16 cellular contexts compared by ENCODE assay signal in the genomic region with DNA sequence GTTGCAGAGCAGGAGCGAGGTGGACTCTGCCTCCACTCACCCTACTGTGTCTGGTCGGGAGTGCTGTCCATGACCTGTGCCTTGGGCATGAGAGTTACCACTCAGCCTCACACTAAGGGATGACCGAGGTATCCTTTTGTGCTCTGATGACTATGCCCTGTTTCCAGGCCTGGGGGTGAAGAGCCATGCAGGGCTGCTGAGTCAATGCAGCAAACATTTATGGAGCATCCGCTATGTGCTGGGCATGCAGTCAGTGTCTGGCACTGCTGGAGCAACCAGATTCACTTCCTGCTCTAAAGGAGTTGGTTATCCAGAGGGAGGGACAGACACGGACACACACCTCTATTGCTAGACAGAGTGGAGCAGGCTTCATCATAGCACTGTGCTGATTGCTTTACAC. TPM values are rescaled to one million over a fixed set of nuclear protein-coding genes. Genes with fewer than 3 reads are reported as not detected.
DNase-seq lines count a peak whose midpoint lies in the region; ATAC-seq, FAIRE-seq and TF ChIP-seq lines count a peak whose summit lies in the region.
"Had no signal": no experiment of that assay in that cellular context is flagged by ENCODE, and none has a peak within 500 bp of the region (broad histone marks: within the 10 kb centered on the region; RNA-seq: fewer than 3 reads in every experiment).

No MANE protein-coding gene starts in this region.

- BruUV-seq in MCF 10A (replicated peaks; lab: Mats Ljungman, UMichigan): no TSS peak

- no peaks in the 10 kb centered on the region for H3K9me3 Mint-ChIP-seq in MCF 10A (ENCODE audit: unreplicated experiment)
- H3K9me3 Mint-ChIP-seq: nephron progenitor cell had no signal

- DNase-seq in MCF 10A (ENCODE audit: unreplicated experiment) (peak; percentile 43), breast epithelium (ENCODE audit: low spot score in 2 of 2) (no peak), keratinocyte (ENCODE audit: low read depth, low spot score) (peak; percentile 45), NCI-H1105 treated with DMSO at 0.1 percent for 48 hours (lab: John Stamatoyannopoulos, UW) (no peak)
- no peak for DNase-seq in activated CD4-positive, CD25-positive, alpha-beta regulatory T cell (lab: John Stamatoyannopoulos, UW)
- DNase-seq: activated naive CD4-positive, alpha-beta T cell treated with anti-CD3 and anti-CD28 coated beads, Interleukin-2, amount 50 U/mL, for 16 hours; colonic mucosa; DND-41; gastrocnemius medialis; Kasumi-1; nephron progenitor cell; thyroid gland had no signal

- H3K4me3 Mint-ChIP-seq in MCF 10A (ENCODE audit: unreplicated experiment): no peak overlapping the region
- H3K4me3 Mint-ChIP-seq: nephron progenitor cell had no signal

- TF ChIP-seq CTCF in MCF 10A (IDR thresholded peaks at IDR 0.05; ENCODE audit: unreplicated experiment) (no peak), breast epithelium (IDR thresholded peaks at IDR 0.05) (no peak), VCaP (conservative IDR thresholded peaks at IDR 0.05) (no peak), keratinocyte (optimal IDR thresholded peaks at IDR 0.05 in 1 of 3, IDR thresholded peaks at IDR 0.05 in 1 of 3, conservative IDR thresholded peaks at IDR 0.05 in 1 of 3; ENCODE audit: extremely low read depth in 1 of 3, insufficient read depth in 2 of 3, low read length in 3 of 3) (no peak)

- H3K27me3 ChIP-seq in breast epithelium (peaks cover 0 to 12% of the 10 kb centered on the region in 2 donors), keratinocyte (ENCODE audit: control insufficient read depth, extremely low read depth, insufficient read depth, low read length) (peaks cover 5% of the 10 kb centered on the region)
- H3K27me3 ChIP-seq: colonic mucosa, thyroid gland had no signal

- H2AFZ ChIP-seq in keratinocyte (ENCODE audit: control insufficient read depth, low read length): no peak overlapping the region

- no peak for FAIRE-seq in keratinocyte (lab: Jason Lieb, UNC)

- no peaks in the 10 kb centered on the region for H3K4me1 Mint-ChIP-seq in MCF 10A (ENCODE audit: insufficient read depth, unreplicated experiment)

- H4K20me1 ChIP-seq in keratinocyte (ENCODE audit: control insufficient read depth, extremely low read depth, insufficient read depth, low read length): no peaks in the 10 kb centered on the region

- dilution Hi-C loops in keratinocyte (cut with MboI; ENCODE audit: extremely low pct_ligation_motif_present, low sequenced_read_pairs): no loop called here

- no peak for ATAC-seq in HG03196 (IDR thresholded peaks at IDR 0.05; ENCODE audit: unreplicated experiment)
- ATAC-seq in GM18907 (IDR thresholded peaks at IDR 0.05; ENCODE audit: unreplicated experiment): no peak
- ATAC-seq: gastrocnemius medialis had no signal

- no peaks in the 10 kb centered on the region for H3K36me3 Mint-ChIP-seq in MCF 10A (ENCODE audit: insufficient read depth, unreplicated experiment)

- H3K9me3 ChIP-seq in breast epithelium (no peaks in the 10 kb centered on the region), keratinocyte (ENCODE audit: control insufficient read depth, low read depth, low read length) (no peaks in the 10 kb centered on the region)
- H3K9me3 ChIP-seq: colonic mucosa, gastrocnemius medialis, thyroid gland had no signal

- H3K79me2 ChIP-seq in keratinocyte (ENCODE audit: control insufficient read depth, insufficient read depth, low read length): no peaks in the 10 kb centered on the region

- H3K9me1 ChIP-seq in keratinocyte (ENCODE audit: control insufficient read depth, extremely low read depth, insufficient read depth, low read length): no peaks in the 10 kb centered on the region

- POLR2A ChIA-PET in MCF 10A (lab: Yijun Ruan, JAX): interaction anchor here (0.6 kb wide), 1 partner anchor 168 kb away, joined by 3 read pairs; no protein-coding TSS in a partner anchor

- H3K27me3 Mint-ChIP-seq in MCF 10A (ENCODE audit: insufficient read depth, unreplicated experiment): peaks cover 9% of the 10 kb centered on the region

- H3K27ac ChIP-seq in breast epithelium: no peak overlapping the region
- peak overlapping the region; percentile 25; the same call in 1 of the 2 replicates for H3K27ac ChIP-seq in VCaP
- no peak overlapping the region for H3K27ac ChIP-seq in keratinocyte (ENCODE audit: control insufficient read depth, insufficient read depth, low read length)
- H3K27ac ChIP-seq: colonic mucosa, gastrocnemius medialis, thyroid gland had no signal

- TF ChIP-seq POLR2A in breast epithelium (IDR thresholded peaks at IDR 0.05): no peak

- H3K4me1 ChIP-seq in breast epithelium: no peaks in the 10 kb centered on the region
- H3K4me1 ChIP-seq in keratinocyte (ENCODE audit: control insufficient read depth, extremely low read depth, insufficient read depth, low read length): peaks cover 3% of the 10 kb centered on the region
- H3K4me1 ChIP-seq: colonic mucosa, gastrocnemius medialis, thyroid gland had no signal

- H3K9ac ChIP-seq in keratinocyte (ENCODE audit: control insufficient read depth, extremely low read depth, insufficient read depth, low read length): no peak overlapping the region

- H3K36me3 ChIP-seq in breast epithelium (no peaks in the 10 kb centered on the region), keratinocyte (ENCODE audit: control insufficient read depth in 2 of 2, extremely low read depth in 1 of 2, insufficient read depth in 2 of 2, low read length in 2 of 2) (no peaks in the 10 kb centered on the region)
- H3K36me3 ChIP-seq: colonic mucosa, gastrocnemius medialis, thyroid gland had no signal

- CTCF ChIA-PET in MCF 10A (lab: Yijun Ruan, JAX): interaction anchor here (0.6 kb wide), 2 partner anchors 102 to 134 kb away, joined by 4 to 5 read pairs; no protein-coding TSS in a partner anchor

- intact Hi-C loops in MCF 10A (cut with micrococcal nuclease) (no loop called here), breast epithelium (cut with DNase I; ENCODE audit: low total_unique reads) (no loop called here)

- H3K4me3 ChIP-seq in breast epithelium: no peak overlapping the region
- no peak overlapping the region for H3K4me3 ChIP-seq in keratinocyte (ENCODE audit: control insufficient read depth in 2 of 3, extremely low read depth in 1 of 3, insufficient read depth in 2 of 3, low read depth in 1 of 3, low read length in 3 of 3)
- H3K4me3 ChIP-seq: colonic mucosa, gastrocnemius medialis, smooth muscle cell, thyroid gland had no signal

- no peak overlapping the region for H3K4me2 ChIP-seq in keratinocyte (ENCODE audit: control insufficient read depth, extremely low read depth, insufficient read depth, low read depth, low read length)
- H3K4me2 ChIP-seq: smooth muscle cell had no signal

- H3K27ac Mint-ChIP-seq in MCF 10A (ENCODE audit: low read depth, unreplicated experiment): no peak overlapping the region
- H3K27ac Mint-ChIP-seq: nephron progenitor cell had no signal

RNA-seq across cellular contexts. Expression of gene HNF1B, which starts 7.6 kb away (rescaled TPM):
- not detected in 2 replicates for total RNA-seq in MCF 10A (2022)
- total RNA-seq in breast epithelium: under 1 TPM in 1 of 3 donors, not detected in 2; 0.33 TPM
- not detected in 3 replicates for polyA plus RNA-seq in keratinocyte
- polyA plus RNA-seq in keratinocyte (2011; ENCODE audit: low read depth): not detected
- not detected in 2 replicates for polyA plus RNA-seq in keratinocyte (2011; cell fraction: cytosol; rRNA removed)
- not detected in 2 replicates for polyA plus RNA-seq in keratinocyte (2011; cell fraction: nucleus; rRNA removed)
- polyA plus RNA-seq in keratinocyte (2012; ENCODE audit: low replicate concordance): not detected in 2 replicates
- polyA minus RNA-seq in keratinocyte: not detected in 3 replicates
- not detected for polyA minus RNA-seq in keratinocyte (2011; cell fraction: cytosol; rRNA and poly(A)+ RNA removed)
- not detected in 2 replicates for polyA minus RNA-seq in keratinocyte (2011; cell fraction: nucleus; rRNA and poly(A)+ RNA removed)
- total RNA-seq: gastrocnemius medialis, smooth muscle cell, thyroid gland had no signal
- polyA plus RNA-seq: smooth muscle cell had no signal

Comparison
In these comparisons a context has a peak if more than half of its experiments do, and no peak if none do; other contexts are left out.
1. DNase-seq: peak in MCF 10A (single experiment) and keratinocyte (single experiment); none in breast epithelium (0 of 2), activated CD4-positive, CD25-positive, alpha-beta regulatory T cell (0 of 4) and NCI-H1105 treated with DMSO at 0.1 percent for 48 hours (single experiment).